Comparison of ENCODE assay signal across 26 cellular contexts in genomic region chr4:84341559-84341958, GRCh38.
"Had no signal": no experiment of that assay in that cellular context is flagged by ENCODE, and none has a peak within 500 bp of the region (broad histone marks: within the 10 kb centered on the region; RNA-seq: fewer than 3 reads in every experiment).

No MANE protein-coding gene starts in this region.

- H3K27ac Mint-ChIP-seq: immature natural killer cell; memory B cell; mesothelial cell of epicardium; naive B cell; naive thymus-derived CD4-positive, alpha-beta T cell had no signal

- FAIRE-seq: islet of Langerhans, keratinocyte, kidney had no signal

- H3K36me3 ChIP-seq: left lung, left ventricle myocardium inferior, lower lobe of right lung had no signal

- ATAC-seq: left cardiac atrium; left colon; left lobe of liver; left lung; left ventricle myocardium superior; lower lobe of right lung; mucosa of descending colon; naive thymus-derived CD4-positive, alpha-beta T cell had no signal

- H3K36me3 Mint-ChIP-seq: immature natural killer cell; memory B cell; naive thymus-derived CD4-positive, alpha-beta T cell had no signal

- H3K4me1 ChIP-seq: left lung, left ventricle myocardium inferior, lower lobe of right lung had no signal

- H3K27me3 Mint-ChIP-seq: memory B cell had no signal

- H3K27me3 ChIP-seq: hepatocyte, left lung had no signal

- H3K4me2 ChIP-seq: hepatocyte had no signal

- H3K4me3 ChIP-seq: hepatocyte, left lung, left ventricle myocardium inferior, lower lobe of right lung, lung, mucosa of descending colon had no signal

- H3K4me1 Mint-ChIP-seq: immature natural killer cell; memory B cell; mesothelial cell of epicardium; naive B cell; naive thymus-derived CD4-positive, alpha-beta T cell had no signal

- DNase-seq: hippocampal formation; hypothalamus; immature natural killer cell; islet precursor cell; kidney; kidney glomerular epithelial cell; left cardiac atrium; left colon; left lung; left ventricle myocardium inferior; left ventricle myocardium superior; lower lobe of right lung; mammary epithelial cell; mesenchymal stem cell; mesendoderm; midbrain; mucosa of descending colon; naive B cell; naive thymus-derived CD4-positive, alpha-beta T cell had no signal

- H3K27ac ChIP-seq: hepatocyte, left lung, left ventricle myocardium inferior, lower lobe of right lung had no signal

- H2AFZ ChIP-seq: hepatocyte had no signal

- H3K4me3 Mint-ChIP-seq: immature natural killer cell; memory B cell; mesothelial cell of epicardium; naive B cell; naive thymus-derived CD4-positive, alpha-beta T cell had no signal

- H3K79me2 ChIP-seq: hepatocyte had no signal
